13 cellular contexts compared by ENCODE assay signal in the genomic region with DNA sequence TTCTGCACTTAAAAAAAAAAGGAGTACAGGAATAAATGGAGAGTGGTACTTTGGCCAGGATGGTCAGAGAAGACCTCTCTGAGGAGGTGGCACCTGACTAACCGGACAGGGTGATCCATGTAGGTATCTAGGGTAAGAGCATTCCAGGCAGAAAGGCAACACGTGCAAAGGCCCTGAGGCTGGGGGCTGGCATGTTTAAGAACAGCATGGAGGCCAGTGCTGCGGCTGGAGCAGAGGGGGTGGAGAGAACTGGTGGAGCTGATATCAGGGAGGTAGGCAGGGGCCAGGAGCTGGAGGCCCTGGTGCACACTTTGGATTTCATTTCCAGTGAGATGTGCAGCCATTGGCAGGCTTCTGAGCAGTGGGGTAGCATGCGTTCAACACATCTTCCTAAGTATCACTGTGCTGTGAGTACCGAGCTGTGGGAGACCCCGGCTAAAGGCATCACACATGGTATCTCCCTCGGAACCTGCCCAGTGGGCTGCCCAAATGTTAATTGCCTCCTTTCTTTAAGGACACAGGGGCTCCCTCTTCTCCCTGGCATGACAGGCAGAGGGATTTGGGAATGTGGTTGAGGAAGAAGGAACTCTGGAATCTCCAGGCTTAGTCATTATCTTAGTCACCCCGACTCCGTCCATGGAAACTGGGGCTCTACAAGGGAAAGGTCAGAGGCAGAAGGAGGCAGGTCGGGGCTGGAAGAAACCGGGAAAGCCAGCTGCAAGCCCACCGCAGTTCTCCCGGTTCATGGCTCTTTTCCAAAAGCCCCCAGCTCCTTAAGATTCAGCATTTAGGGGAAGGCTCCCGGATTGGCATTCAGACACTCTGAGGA. TPM values are rescaled to one million over a fixed set of nuclear protein-coding genes. Genes with fewer than 3 reads are reported as not detected.
A peak's percentile ranks its signal among the peaks of the same experiment; 100 is the strongest.
DNase-seq lines count a peak whose midpoint lies in the region; ATAC-seq and TF ChIP-seq lines count a peak whose summit lies in the region.
"Had no signal": no experiment of that assay in that cellular context is flagged by ENCODE, and none has a peak within 500 bp of the region (broad histone marks: within the 10 kb centered on the region; RNA-seq: fewer than 3 reads in every experiment).

No MANE protein-coding gene starts in this region.

- H3K4me3 Mint-ChIP-seq in brain, result no peak overlapping the region

- intact Hi-C loops in head of caudate nucleus (cut with DNase I), result no loop called here

- DNase-seq in AG08396 (ENCODE audit: low spot score) (peak; percentile 52), HT-29 (ENCODE audit: low spot score) (peak; percentile 33), kidney tubule cell (ENCODE audit: low spot score) (peak; percentile 72), retina (no peak), head of caudate nucleus (no peak)
- DNase-seq: esophagus squamous epithelium; stimulated activated CD4-positive, alpha-beta T cell treated with anti-CD3 and anti-CD28 coated beads, Interleukin-12 subunit alpha, Interleukin-12 subunit beta, amount 100 ng/mL, for 4 hours had no signal

- no peaks in the 10 kb centered on the region for H3K9me3 Mint-ChIP-seq in brain

- peak overlapping the region in 4 of 5 experiments; percentile 7 to 67 (median 43) for H3K27ac Mint-ChIP-seq in brain

- ATAC-seq in GM18511 (IDR thresholded peaks at IDR 0.05; ENCODE audit: unreplicated experiment), result no peak
- ATAC-seq in HG02759 (IDR thresholded peaks at IDR 0.05; ENCODE audit: unreplicated experiment), result no peak

- H3K4me1 Mint-ChIP-seq in brain, result peaks cover 46% of the 10 kb centered on the region

- no peak for TF ChIP-seq CTCF in brain (conservative IDR thresholded peaks at IDR 0.05)

- H3K27me3 Mint-ChIP-seq in brain, result no peaks in the 10 kb centered on the region

- H3K36me3 Mint-ChIP-seq in brain, result no peaks in the 10 kb centered on the region

RNA-seq across cellular contexts. Expression of gene SLC6A7, which starts 18.5 kb away (rescaled TPM):
- 0.66 and 0.76 TPM in 2 replicates for total RNA-seq in HT-29 (2014; rRNA removed; shearing (Covaris generic))
- polyA plus RNA-seq in brain (ENCODE audit: insufficient read depth, low read depth, low replicate concordance), result 4.1 TPM
- total RNA-seq: adrenal gland, esophagus squamous epithelium, SK-MEL-5 had no signal
- polyA plus RNA-seq: adrenal gland had no signal

RNA-seq across cellular contexts. Expression of gene CDX1, which starts 41.8 kb away (rescaled TPM):
- total RNA-seq in HT-29 (2014; rRNA removed; shearing (Covaris generic)), result 3.9 and 6.6 TPM in 2 replicates
- not detected for polyA plus RNA-seq in brain (ENCODE audit: insufficient read depth, low read depth, low replicate concordance)
- total RNA-seq: esophagus squamous epithelium, GM12878, SK-MEL-5 had no signal
- polyA plus RNA-seq: GM12878 had no signal

RNA-seq across cellular contexts. Expression of gene PDGFRB, which starts 52.8 kb away (rescaled TPM):
- total RNA-seq in HT-29 (2014; rRNA removed; shearing (Covaris generic)), result 1.1 TPM in 1 of 2 replicates, not detected in the other
- polyA plus RNA-seq in brain (ENCODE audit: insufficient read depth, low read depth, low replicate concordance), result 32.0 TPM

Comparison
In these comparisons a context has a peak if more than half of its experiments do, and no peak if none do; other contexts are left out.
1. DNase-seq: peak in AG08396 (single experiment), HT-29 (single experiment) and kidney tubule cell (single experiment); none in retina (single experiment) and head of caudate nucleus (0 of 42).